ENCODE assay signal across 8 cellular contexts in genomic region chr17:29293890-29294579, GRCh38. TPM values are rescaled to one million over a fixed set of nuclear protein-coding genes. Genes with fewer than 3 reads are reported as not detected.
A peak's percentile ranks its signal among the peaks of the same experiment; 100 is the strongest.
DNase-seq lines count a peak whose midpoint lies in the region; ATAC-seq, FAIRE-seq and TF ChIP-seq lines count a peak whose summit lies in the region.

A gene with protein sequence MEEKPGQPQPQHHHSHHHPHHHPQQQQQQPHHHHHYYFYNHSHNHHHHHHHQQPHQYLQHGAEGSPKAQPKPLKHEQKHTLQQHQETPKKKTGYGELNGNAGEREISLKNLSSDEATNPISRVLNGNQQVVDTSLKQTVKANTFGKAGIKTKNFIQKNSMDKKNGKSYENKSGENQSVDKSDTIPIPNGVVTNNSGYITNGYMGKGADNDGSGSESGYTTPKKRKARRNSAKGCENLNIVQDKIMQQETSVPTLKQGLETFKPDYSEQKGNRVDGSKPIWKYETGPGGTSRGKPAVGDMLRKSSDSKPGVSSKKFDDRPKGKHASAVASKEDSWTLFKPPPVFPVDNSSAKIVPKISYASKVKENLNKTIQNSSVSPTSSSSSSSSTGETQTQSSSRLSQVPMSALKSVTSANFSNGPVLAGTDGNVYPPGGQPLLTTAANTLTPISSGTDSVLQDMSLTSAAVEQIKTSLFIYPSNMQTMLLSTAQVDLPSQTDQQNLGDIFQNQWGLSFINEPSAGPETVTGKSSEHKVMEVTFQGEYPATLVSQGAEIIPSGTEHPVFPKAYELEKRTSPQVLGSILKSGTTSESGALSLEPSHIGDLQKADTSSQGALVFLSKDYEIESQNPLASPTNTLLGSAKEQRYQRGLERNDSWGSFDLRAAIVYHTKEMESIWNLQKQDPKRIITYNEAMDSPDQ (minus strand): TSS chr17:29294148. CDS start chr17:29294059, 89 bp downstream.

- peak; percentile 40 for FAIRE-seq in bronchial epithelial cell (lab: Jason Lieb, UNC)

- TF ChIP-seq CTCF in AG04449 (IDR thresholded peaks at IDR 0.05; ENCODE audit: insufficient read depth, low read length, missing control alignments) (no peak), WI38 (IDR thresholded peaks at IDR 0.05; ENCODE audit: low read depth, low read length) (no peak), bronchial epithelial cell (IDR thresholded peaks at IDR 0.05; ENCODE audit: insufficient read depth, low read length, severe bottlenecking) (no peak)

- H3K9me3 ChIP-seq in iPS-20b (ENCODE audit: insufficient read depth, low read depth, low read length): no peaks in the 10 kb centered on the region

- ATAC-seq in GM18907 (IDR thresholded peaks at IDR 0.05; ENCODE audit: unreplicated experiment) (peak; percentile 85), HG03159 (IDR thresholded peaks at IDR 0.05; ENCODE audit: unreplicated experiment) (peak; percentile 79)

- H3K27ac ChIP-seq in iPS-20b (ENCODE audit: low read length) (peak within 1 kb of the TSS; percentile 93), skin epidermis (peak within 1 kb of the TSS; percentile 82 to 100 (median 97))

- H3K27me3 ChIP-seq in bronchial epithelial cell (ENCODE audit: control insufficient read depth, insufficient read depth, low read length) (no peaks in the 10 kb centered on the region), iPS-20b (ENCODE audit: insufficient read depth, low read length) (no peaks in the 10 kb centered on the region)

- H3K9ac ChIP-seq in iPS-20b (ENCODE audit: low read depth, low read length): peak within 1 kb of the TSS; percentile 97

- H3K36me3 ChIP-seq in bronchial epithelial cell (ENCODE audit: control insufficient read depth, insufficient read depth, low read length) (peaks cover 3% of the 10 kb centered on the region), iPS-20b (ENCODE audit: insufficient read depth, low read depth, low read length) (peaks cover 18% of the 10 kb centered on the region)

- CTCF ChIA-PET in AG04449 (lab: Yijun Ruan, JAX): interaction anchor here (0.6 to 1.5 kb wide), 4 partner anchors 54 to 149 kb away, joined by 4 to 6 read pairs (median 4); no protein-coding TSS in a partner anchor

- DNase-seq in AG04449 (ENCODE audit: low read depth, low spot score) (peak; percentile 83), NCI-H2227 treated with DMSO at 0.1 percent for 48 hours (lab: John Stamatoyannopoulos, UW) (peak; percentile 96), bronchial epithelial cell (ENCODE audit: low read depth) (peak; percentile 95)

- peaks cover 5% of the 10 kb centered on the region; the same call in 1 of the 2 replicates for H3K4me1 ChIP-seq in iPS-20b (ENCODE audit: insufficient read depth, low read length)

- POLR2A ChIA-PET in AG04449 (lab: Yijun Ruan, JAX): interaction anchor here (0.6 to 1.5 kb wide), 28 partner anchors 9 to 1132 kb away, joined by 3 to 12 read pairs (median 4); partner anchors contain the start of genes MYO18A and TAOK1

- peak within 1 kb of the TSS; percentile 99 for H3K4me3 ChIP-seq in AG04449 (ENCODE audit: low read depth, low read length)
- peak within 1 kb of the TSS; percentile 99 for H3K4me3 ChIP-seq in WI38 (ENCODE audit: low read depth, low read length)
- peak within 1 kb of the TSS; percentile 98 for H3K4me3 ChIP-seq in bronchial epithelial cell (ENCODE audit: low read depth, low read length)
- peak within 1 kb of the TSS; percentile 95 for H3K4me3 ChIP-seq in iPS-20b (ENCODE audit: low read length)
- H3K4me3 ChIP-seq in skin epidermis: peak within 1 kb of the TSS; percentile 73 to 99 (median 93)

RNA-seq across cellular contexts. Expression of the gene that starts here (rescaled TPM):
- 26.9 and 32.8 TPM in 2 replicates for total RNA-seq in bronchial epithelial cell

Comparison
In these comparisons a context has a peak if more than half of its experiments do, and no peak if none do; other contexts are left out.
1. Peak in every context shown above with its lines: DNase-seq, ATAC-seq, H3K4me3 ChIP-seq and H3K27ac ChIP-seq.